In the genomic region with DNA sequence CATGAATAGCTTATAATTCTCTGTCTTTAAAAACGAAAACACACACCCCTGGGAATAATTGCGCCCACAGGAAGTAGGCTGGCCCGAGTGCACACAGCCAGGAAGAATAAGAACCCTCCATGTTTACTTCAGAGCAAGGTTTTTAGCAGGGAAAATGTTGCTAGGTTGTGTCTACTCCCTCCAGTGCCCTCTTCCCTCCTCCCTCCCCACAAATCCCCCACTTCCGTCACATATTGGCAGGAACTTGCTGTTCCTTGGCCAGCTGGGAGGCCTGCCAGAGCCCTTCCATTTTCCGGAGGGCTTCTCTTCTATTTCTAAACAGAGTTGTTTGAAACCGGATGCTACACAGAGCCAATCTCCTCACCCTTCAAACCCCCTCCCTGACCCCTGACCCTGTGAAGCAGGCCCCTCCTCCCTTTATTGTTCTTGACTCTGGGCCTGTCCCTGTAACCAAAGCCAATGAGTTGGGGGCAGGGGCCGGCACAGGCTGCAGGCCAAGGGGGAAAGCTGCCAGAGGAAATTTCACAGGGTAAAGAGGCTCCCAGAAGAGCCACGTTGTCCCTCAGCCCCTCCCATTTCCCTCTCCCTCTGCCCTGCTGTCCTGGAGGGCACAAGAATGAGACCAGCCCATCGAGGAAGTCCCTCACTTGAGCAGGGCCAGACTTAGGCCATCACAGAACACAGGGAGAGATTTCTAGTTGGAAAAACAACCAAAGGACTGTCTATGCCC, we compare ENCODE assay signal across 8 cellular contexts. TPM values are rescaled to one million over a fixed set of nuclear protein-coding genes. Genes with fewer than 3 reads are reported as not detected.
DNase-seq lines count a peak whose midpoint lies in the region; ATAC-seq and TF ChIP-seq lines count a peak whose summit lies in the region.

No MANE protein-coding gene starts in this region.

- TF ChIP-seq POLR2A in gastroesophageal sphincter (IDR thresholded peaks at IDR 0.05): no peak

- H3K27me3 ChIP-seq in gastroesophageal sphincter: no peaks in the 10 kb centered on the region

- DNase-seq in G401 (ENCODE audit: low spot score) (peak; percentile 70), RPMI8226 (peak; percentile 7), nucleus accumbens (lab: John Stamatoyannopoulos, UW) (peak; percentile 10 to 84 (median 61)), activated T-cell treated with anti-CD3 and anti-CD28 coated beads for 4 hours (no peak)

- no peak for TF ChIP-seq EP300 in gastroesophageal sphincter (IDR thresholded peaks at IDR 0.05)

- peak overlapping the region in 1 of 2 donors; percentile 1 for H3K4me3 ChIP-seq in gastroesophageal sphincter

- TF ChIP-seq CTCF in gastroesophageal sphincter (IDR thresholded peaks at IDR 0.05): no peak

- H3K27ac ChIP-seq in gastroesophageal sphincter: peak overlapping the region; percentile 16 to 84 (median 75)

- in situ Hi-C loops in G401 (cut with HindIII; ENCODE audit: low sequenced_read_pairs): no loop called here

- H3K36me3 ChIP-seq in gastroesophageal sphincter: no peaks in the 10 kb centered on the region

- H3K4me1 ChIP-seq in gastroesophageal sphincter: peaks cover 0 to 41% (median 25%) of the 10 kb centered on the region in 3 donors

- no peaks in the 10 kb centered on the region for H3K9me3 ChIP-seq in gastroesophageal sphincter

- WGBS in gastroesophageal sphincter (ENCODE audit: low coverage in 1 of 2), 2 donors: 7 to 12% methylated on average over 5 to 9 of the region's 9 CpGs

- ATAC-seq in gastroesophageal sphincter (peak; percentile 88), GM21423 (IDR thresholded peaks at IDR 0.05; ENCODE audit: unreplicated experiment) (no peak), GM19467 (IDR thresholded peaks at IDR 0.05; ENCODE audit: unreplicated experiment) (no peak), GM21619 (IDR thresholded peaks at IDR 0.05; ENCODE audit: unreplicated experiment) (no peak)

RNA-seq across cellular contexts. Expression of gene LGALSL, which starts 49.8 kb away (rescaled TPM):
- 11.6 and 26.8 TPM in 2 replicates for total RNA-seq in G401 (2014; rRNA removed; shearing (Covaris generic))
- total RNA-seq in gastroesophageal sphincter: 10 to 100 TPM in 3 of 4 donors, 1 to 10 TPM in 1; 8.3 to 18.1 (median 12.8) TPM
